ENCODE assay signal across 8 cellular contexts in genomic region chr9:113587471-113588031, GRCh38.
A peak's percentile ranks its signal among the peaks of the same experiment; 100 is the strongest.
DNase-seq lines count a peak whose midpoint lies in the region; ATAC-seq and TF ChIP-seq lines count a peak whose summit lies in the region.

No MANE protein-coding gene starts in this region.

- TF ChIP-seq RAD21 in HCT116 (IDR thresholded peaks at IDR 0.05; ENCODE audit: low read depth), result 0 out of 2 replicates have a peak, but pooled peaks have one; percentile 21

- RAD21 ChIA-PET in HCT116 (lab: Charles Lee; ENCODE audit: low non-redundant PET in 1 of 2, low total read pairs in 2 of 2, uncharacterized antibody in 2 of 2, unreplicated experiment in 2 of 2), result no interaction called here

- no peaks in the 10 kb centered on the region for H3K79me2 ChIP-seq in HCT116 (ENCODE audit: insufficient read depth, low read length)

- H3K9me3 ChIP-seq in HCT116 (ENCODE audit: control insufficient read depth in 1 of 2, insufficient read depth in 1 of 2, low read depth in 1 of 2, low read length in 2 of 2), result no peaks in the 10 kb centered on the region
- H3K9me3 ChIP-seq in gastrocnemius medialis, result no peaks in the 10 kb centered on the region

- POLR2A ChIA-PET in HCT116 (lab: Charles Lee), result no interaction called here

- H3K9ac ChIP-seq in HCT116 (ENCODE audit: low read length), result no peak overlapping the region

- intact Hi-C loops in HCT116 (cut with micrococcal nuclease), result no loop called here
- intact Hi-C loops in activated T-helper 2 cell treated with anti-CD3 and anti-CD28 coated beads, Interferon-gamma antibody, Interleukin-2, Interleukin-4, amounts not matched to agents 10 μg/mL and 5 μg/mL and 100 μg/mL, durations not matched to agents 14 hours and 24 hours and 36 hours (cut with micrococcal nuclease), result no loop called here
- intact Hi-C loops in gastrocnemius medialis (cut with DNase I; ENCODE audit: low total_unique reads), result loop anchor here (5.0 kb wide), 1 partner anchor 315 kb away; no protein-coding TSS in a partner anchor

- peaks cover 61% of the 10 kb centered on the region for H3K36me3 Mint-ChIP-seq in activated T-helper 2 cell treated with anti-CD3 and anti-CD28 coated beads, Interferon-gamma antibody, Interleukin-2, Interleukin-4, amounts not matched to agents 10 μg/mL and 5 μg/mL and 100 μg/mL, durations not matched to agents 14 hours and 24 hours and 36 hours (ENCODE audit: low read depth)

- H3K27me3 Mint-ChIP-seq in activated T-helper 2 cell treated with anti-CD3 and anti-CD28 coated beads, Interferon-gamma antibody, Interleukin-2, Interleukin-4, amounts not matched to agents 10 μg/mL and 5 μg/mL and 100 μg/mL, durations not matched to agents 14 hours and 24 hours and 36 hours (ENCODE audit: low read depth), result no peaks in the 10 kb centered on the region

- CTCF ChIA-PET in HCT116 (lab: Charles Lee), result interaction anchor here (1.4 to 11.8 kb wide), 2 partner anchors 68 to 141 kb away, joined by 4 to 287 read pairs; no protein-coding TSS in a partner anchor

- DNase-seq in HCT116 (ENCODE audit: low read depth, low spot score) (no peak), hepatic stellate cell (ENCODE audit: low spot score) (peak; percentile 81), gastrocnemius medialis (no peak), A172 (ENCODE audit: low spot score) (no peak), AG08396 (ENCODE audit: low spot score) (no peak)
- no peak for DNase-seq in activated T-helper 2 cell treated with anti-CD3 and anti-CD28 coated beads, Interferon-gamma antibody, Interleukin-2, Interleukin-4, amounts not matched to agents 10 μg/mL and 5 μg/mL and 100 μg/mL, durations not matched to agents 14 hours and 24 hours and 36 hours (ENCODE audit: low spot score)

- no peak overlapping the region for H2AFZ ChIP-seq in HCT116 (ENCODE audit: low read depth, low read length, poor library complexity, severe bottlenecking)

- no peak overlapping the region for H3K4me2 ChIP-seq in HCT116 (ENCODE audit: low read length)

- BruUV-seq in HCT116 (replicated peaks; lab: Mats Ljungman, UMichigan), result no TSS peak

- TF ChIP-seq CTCF in HCT116 (IDR thresholded peaks at IDR 0.05 in 2 of 3, conservative IDR thresholded peaks at IDR 0.05 in 1 of 3; ENCODE audit: borderline replicate concordance in 1 of 3, insufficient read depth in 1 of 3, low read depth in 2 of 3, low read length in 2 of 3) (no peak), gastrocnemius medialis (IDR thresholded peaks at IDR 0.05 in 4 of 5, conservative IDR thresholded peaks at IDR 0.05 in 1 of 5) (peak; percentile 25 to 72 (median 63))

- H3K9me3 Mint-ChIP-seq in activated T-helper 2 cell treated with anti-CD3 and anti-CD28 coated beads, Interferon-gamma antibody, Interleukin-2, Interleukin-4, amounts not matched to agents 10 μg/mL and 5 μg/mL and 100 μg/mL, durations not matched to agents 14 hours and 24 hours and 36 hours, result no peaks in the 10 kb centered on the region

- H4K20me1 ChIP-seq in HCT116 (ENCODE audit: insufficient read depth), result no peaks in the 10 kb centered on the region

- no peak overlapping the region for H3K27ac ChIP-seq in HCT116 (ENCODE audit: low read depth, low read length)
- H3K27ac ChIP-seq in gastrocnemius medialis, result peak overlapping the region in 3 of 4 donors; percentile 42 to 59 (median 54)

- H3K4me3 ChIP-seq in HCT116 (replicated peaks in 1 of 2; ENCODE audit: low read depth in 1 of 2, low read length in 2 of 2) (no peak overlapping the region), gastrocnemius medialis (no peak overlapping the region)

- in situ Hi-C loops in gastrocnemius medialis (cut with MboI; ENCODE audit: low sequenced_read_pairs in 4 of 4), result loop anchor here in 1 of 4 donors (10.0 kb wide), 1 partner anchor 143 kb away; no protein-coding TSS in a partner anchor

- H3K9me2 ChIP-seq in HCT116 (ENCODE audit: insufficient read depth), result no peaks in the 10 kb centered on the region

- ATAC-seq in HCT116 (no peak), gastrocnemius medialis (peak in 1 of 2 donors; percentile 25), HG02571 (IDR thresholded peaks at IDR 0.05; ENCODE audit: unreplicated experiment) (no peak), GM21825 (IDR thresholded peaks at IDR 0.05; ENCODE audit: unreplicated experiment) (no peak)

- H3K4me3 Mint-ChIP-seq in activated T-helper 2 cell treated with anti-CD3 and anti-CD28 coated beads, Interferon-gamma antibody, Interleukin-2, Interleukin-4, amounts not matched to agents 10 μg/mL and 5 μg/mL and 100 μg/mL, durations not matched to agents 14 hours and 24 hours and 36 hours (ENCODE audit: low read depth), result no peak overlapping the region

- H3K27me3 ChIP-seq in HCT116 (ENCODE audit: insufficient read depth, low read length) (no peaks in the 10 kb centered on the region), gastrocnemius medialis (no peaks in the 10 kb centered on the region)

- peak overlapping the region; percentile 33 for H3K27ac Mint-ChIP-seq in activated T-helper 2 cell treated with anti-CD3 and anti-CD28 coated beads, Interferon-gamma antibody, Interleukin-2, Interleukin-4, amounts not matched to agents 10 μg/mL and 5 μg/mL and 100 μg/mL, durations not matched to agents 14 hours and 24 hours and 36 hours

- H3K4me1 Mint-ChIP-seq in activated T-helper 2 cell treated with anti-CD3 and anti-CD28 coated beads, Interferon-gamma antibody, Interleukin-2, Interleukin-4, amounts not matched to agents 10 μg/mL and 5 μg/mL and 100 μg/mL, durations not matched to agents 14 hours and 24 hours and 36 hours (ENCODE audit: low read depth), result peaks cover 54% of the 10 kb centered on the region

- H3K4me1 ChIP-seq in HCT116 (ENCODE audit: control insufficient read depth in 1 of 2, insufficient read depth in 2 of 2, low read length in 2 of 2) (peaks cover 0 to 5% of the 10 kb centered on the region in 2 experiments; a peak in 1 of 4 replicates), gastrocnemius medialis (peaks cover 12 to 40% of the 10 kb centered on the region in 2 donors)

- TF ChIP-seq POLR2A in HCT116 (IDR thresholded peaks at IDR 0.05; ENCODE audit: borderline replicate concordance, extremely low read depth, insufficient read depth, insufficient read length) (no peak), gastrocnemius medialis (IDR thresholded peaks at IDR 0.05) (no peak)

- H3K36me3 ChIP-seq in HCT116 (ENCODE audit: control insufficient read depth in 1 of 2, insufficient read depth in 2 of 2, low read length in 2 of 2) (peaks cover 6 to 17% of the 10 kb centered on the region in 2 experiments; a peak in 1 of 4 replicates), gastrocnemius medialis (peaks cover 0 to 9% of the 10 kb centered on the region in 2 donors)

TF ChIP-seq in HCT116, 20 proteins besides CTCF, POLR2A, EP300 and RAD21 (continues in another document):
- TF ChIP-seq REST (IDR thresholded peaks at IDR 0.05; ENCODE audit: low read depth) (no peak), CBX3 (IDR thresholded peaks at IDR 0.05; ENCODE audit: low read depth) (no peak), SRF (IDR thresholded peaks at IDR 0.05; ENCODE audit: low read depth) (no peak), POLR2AphosphoS5 (IDR thresholded peaks at IDR 0.05; ENCODE audit: low read depth, low read length) (no peak), ZNF274 (IDR thresholded peaks at IDR 0.05; ENCODE audit: low read depth, low read length) (no peak), SIN3A (IDR thresholded peaks at IDR 0.05; ENCODE audit: low read depth) (no peak), ZFX (IDR thresholded peaks at IDR 0.05) (no peak), JUND (IDR thresholded peaks at IDR 0.05) (no peak), SP1 (IDR thresholded peaks at IDR 0.05; ENCODE audit: low read depth) (no peak), ATF3 (IDR thresholded peaks at IDR 0.05) (no peak), ZBTB33 (IDR thresholded peaks at IDR 0.05; ENCODE audit: extremely low read depth, insufficient replicate concordance, low read length) (no peak)

Comparison
In these comparisons a context has a peak if more than half of its experiments do, and no peak if none do; other contexts are left out.
1. CTCF ChIP-seq: peak in gastrocnemius medialis (5 of 5); none in HCT116 (0 of 3).